21 cellular contexts compared by ENCODE assay signal in the genomic region with DNA sequence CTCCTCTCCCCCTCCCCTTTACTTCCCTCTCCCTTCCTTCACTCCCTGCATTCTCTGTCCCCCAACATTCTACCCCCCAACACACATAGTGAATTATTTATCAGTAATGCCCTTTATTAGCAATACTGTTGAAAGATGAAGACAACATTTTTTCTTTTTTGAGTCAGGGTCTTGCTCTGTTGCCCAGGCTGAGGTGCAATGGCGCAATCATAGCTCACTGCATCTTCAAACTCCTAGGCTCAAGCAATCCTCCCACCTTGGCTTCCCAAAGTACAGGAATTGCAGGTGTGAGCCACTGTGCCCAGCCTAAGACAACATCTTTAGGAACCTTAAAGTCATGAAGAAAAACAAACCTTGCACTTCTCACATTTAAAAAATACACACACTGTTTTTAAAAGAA.
DNase-seq lines count a peak whose midpoint lies in the region; ATAC-seq, FAIRE-seq and TF ChIP-seq lines count a peak whose summit lies in the region.
"Had no signal": no experiment of that assay in that cellular context is flagged by ENCODE, and none has a peak within 500 bp of the region (broad histone marks: within the 10 kb centered on the region; RNA-seq: fewer than 3 reads in every experiment).

No MANE protein-coding gene starts in this region.

- no peaks in the 10 kb centered on the region for H3K79me2 ChIP-seq in Karpas-422 (ENCODE audit: low read length)
- no peaks in the 10 kb centered on the region for H3K79me2 ChIP-seq in GM12878 (ENCODE audit: control insufficient read depth, insufficient read depth, low read length)
- peaks cover 58% of the 10 kb centered on the region for H3K79me2 ChIP-seq in neural progenitor cell (ENCODE audit: low read depth)

- no TSS peak for BruUV-seq in GM12878 (replicated peaks; lab: Mats Ljungman, UMichigan)

- H3K27me3 Mint-ChIP-seq in neural progenitor cell (ENCODE audit: insufficient read depth, low read depth): no peaks in the 10 kb centered on the region
- H3K27me3 Mint-ChIP-seq: CD4-positive, CD25-positive, alpha-beta regulatory T cell had no signal

- TF ChIP-seq EP300 in GM12878 (IDR thresholded peaks at IDR 0.05; ENCODE audit: borderline replicate concordance in 1 of 2, control insufficient read depth in 1 of 2, low read depth in 2 of 2, low read length in 2 of 2): no peak

- no peaks in the 10 kb centered on the region for H3F3A ChIP-seq in neural progenitor cell (ENCODE audit: low read depth)

- RAD21 ChIA-PET in GM12878 (lab: Charles Lee; ENCODE audit: unreplicated experiment): no interaction called here

- intact Hi-C loops in GM12878 (cut with micrococcal nuclease; ENCODE audit: unreplicated experiment): no loop called here

- TF ChIP-seq POLR2A in GM12878 (IDR thresholded peaks at IDR 0.05; ENCODE audit: low read depth, low read length): no peak

- H3K4me1 Mint-ChIP-seq in neural progenitor cell: no peaks in the 10 kb centered on the region
- H3K4me1 Mint-ChIP-seq: B cell; CD4-positive, CD25-positive, alpha-beta regulatory T cell had no signal

- no peaks in the 10 kb centered on the region for H4K20me1 ChIP-seq in Karpas-422 (ENCODE audit: insufficient read depth, low read depth, low read length)
- no peaks in the 10 kb centered on the region for H4K20me1 ChIP-seq in GM12878 (ENCODE audit: control insufficient read depth, insufficient read depth)
- no peaks in the 10 kb centered on the region for H4K20me1 ChIP-seq in neural progenitor cell (ENCODE audit: low read depth)
- H4K20me1 ChIP-seq: BLaER1 had no signal

- no peak overlapping the region for H3K27ac Mint-ChIP-seq in neural progenitor cell
- H3K27ac Mint-ChIP-seq: B cell; CD4-positive, CD25-positive, alpha-beta regulatory T cell; CD8-positive, alpha-beta T cell had no signal

- H3K4me3 ChIP-seq in Karpas-422 (ENCODE audit: low read length): no peak overlapping the region
- no peak overlapping the region for H3K4me3 ChIP-seq in GM12878
- H3K4me3 ChIP-seq in neural progenitor cell: no peak overlapping the region
- H3K4me3 ChIP-seq: BLaER1, GM23248 had no signal

- H3K4me2 ChIP-seq in Karpas-422 (ENCODE audit: low read depth, low read length, poor library complexity, severe bottlenecking) (no peak overlapping the region), GM12878 (ENCODE audit: control insufficient read depth, insufficient read depth) (no peak overlapping the region), neural progenitor cell (no peak overlapping the region)
- H3K4me2 ChIP-seq: BLaER1 had no signal

- CTCF ChIA-PET in GM12878 (lab: Yijun Ruan, JAX): interaction anchor here (1.0 kb wide), 1 partner anchor 10 kb away, joined by 3 read pairs; no protein-coding TSS in a partner anchor

- H3K27me3 ChIP-seq in Karpas-422 (ENCODE audit: low read length) (no peaks in the 10 kb centered on the region), GM12878 (replicated peaks in 1 of 2; ENCODE audit: control insufficient read depth in 2 of 2, insufficient read depth in 2 of 2, low read length in 1 of 2) (no peaks in the 10 kb centered on the region), neural progenitor cell (no peaks in the 10 kb centered on the region)
- H3K27me3 ChIP-seq: BLaER1 had no signal

- peaks cover 72% of the 10 kb centered on the region for H3K36me3 Mint-ChIP-seq in neural progenitor cell
- H3K36me3 Mint-ChIP-seq: CD4-positive, CD25-positive, alpha-beta regulatory T cell; CD8-positive, alpha-beta T cell had no signal

- H3K9ac ChIP-seq in Karpas-422 (ENCODE audit: low read length): no peak overlapping the region
- no peak overlapping the region for H3K9ac ChIP-seq in GM12878 (ENCODE audit: control insufficient read depth, insufficient read depth, low read length)
- H3K9ac ChIP-seq in neural progenitor cell: no peak overlapping the region
- H3K9ac ChIP-seq: BLaER1, GM23248 had no signal

- H3K9me3 ChIP-seq in Karpas-422 (ENCODE audit: low read length): no peaks in the 10 kb centered on the region
- no peaks in the 10 kb centered on the region; the same call in 2 of the 3 replicates for H3K9me3 ChIP-seq in GM12878 (replicated peaks; ENCODE audit: control insufficient read depth, insufficient read depth, low read length)
- no peaks in the 10 kb centered on the region for H3K9me3 ChIP-seq in neural progenitor cell (ENCODE audit: low read depth)
- H3K9me3 ChIP-seq: BLaER1, Caco-2 had no signal

- no peak for TF ChIP-seq RAD21 in GM12878 (IDR thresholded peaks at IDR 0.05; ENCODE audit: insufficient read depth, low read depth, low read length)

- in situ Hi-C loops in GM12878 (cut with MboI): no loop called here

- no peak overlapping the region for H3K27ac ChIP-seq in Karpas-422 (ENCODE audit: low read length)
- H3K27ac ChIP-seq in GM12878 (ENCODE audit: control insufficient read depth, insufficient read depth): no peak overlapping the region
- peak overlapping the region; percentile 17 for H3K27ac ChIP-seq in neural progenitor cell
- H3K27ac ChIP-seq: BLaER1, C4-2B, GM23248 had no signal

- TF ChIP-seq CTCF in GM12878 (IDR thresholded peaks at IDR 0.05 in 2 of 3, conservative IDR thresholded peaks at IDR 0.05 in 1 of 3; ENCODE audit: control insufficient read depth in 2 of 3, extremely low read depth in 1 of 3, insufficient read depth in 1 of 3, low read depth in 3 of 3, low read length in 3 of 3) (no peak), neural progenitor cell (IDR thresholded peaks at IDR 0.05) (no peak)

- H3K4me1 ChIP-seq in Karpas-422 (ENCODE audit: low read length) (no peaks in the 10 kb centered on the region), GM12878 (ENCODE audit: control insufficient read depth, insufficient read depth, low read length) (no peaks in the 10 kb centered on the region), neural progenitor cell (no peaks in the 10 kb centered on the region)
- H3K4me1 ChIP-seq: BLaER1, Caco-2 had no signal

- H3K4me3 Mint-ChIP-seq in neural progenitor cell: no peak overlapping the region
- H3K4me3 Mint-ChIP-seq: B cell; CD4-positive, CD25-positive, alpha-beta regulatory T cell; CD8-positive, alpha-beta T cell had no signal

- peaks cover 7% of the 10 kb centered on the region for H3K9me3 Mint-ChIP-seq in neural progenitor cell

- POLR2A ChIA-PET in GM12878 (lab: Charles Lee): interaction anchor here (1.3 kb wide), 1 partner anchor 10 kb away, joined by 3 read pairs; no protein-coding TSS in a partner anchor

- H2AFZ ChIP-seq in Karpas-422 (ENCODE audit: low read length) (no peak overlapping the region), GM12878 (ENCODE audit: control insufficient read depth, low read depth, low read length) (no peak overlapping the region), neural progenitor cell (replicated peaks) (no peak overlapping the region)
- H2AFZ ChIP-seq: GM23248 had no signal

- no peak for ATAC-seq in GM12878
- ATAC-seq in GM19452 (IDR thresholded peaks at IDR 0.05; ENCODE audit: unreplicated experiment): no peak
- ATAC-seq: CD8-positive, alpha-beta T cell had no signal

- DNase-seq in Karpas-422 (peak; percentile 25), GM12878 (ENCODE audit: low read depth, low spot score) (no peak), neural progenitor cell (ENCODE audit: low spot score) (no peak), H4 (ENCODE audit: low spot score) (no peak), A172 (ENCODE audit: low spot score) (no peak)
- DNase-seq: Caco-2; CD4-positive, CD25-positive, alpha-beta regulatory T cell; CD8-positive, alpha-beta T cell; DMS153; DND-41; GM23248; H7; HCEC 1CT had no signal

- H3K36me3 ChIP-seq in Karpas-422 (ENCODE audit: insufficient read depth, low read length) (no peaks in the 10 kb centered on the region), GM12878 (ENCODE audit: control insufficient read depth in 2 of 2, insufficient read depth in 2 of 2, low read length in 1 of 2) (no peaks in the 10 kb centered on the region), neural progenitor cell (peaks cover 46% of the 10 kb centered on the region)

- 33% methylated on average over 1 of the region's 1 CpG for WGBS in GM12878 (ENCODE audit: insufficient coverage, insufficient replicate concordance, low lambda C conversion rate, missing lambda C conversion rate)

- no peaks in the 10 kb centered on the region for H3K9me2 ChIP-seq in Karpas-422 (replicated peaks; ENCODE audit: insufficient read depth, low read length)

- peak; percentile 7 for FAIRE-seq in GM12878 (lab: Jason Lieb, UNC)
- FAIRE-seq: A204.1, G401.6, GM12891, GM18507 had no signal

- SMC1A ChIA-PET in GM12878 (lab: Charles Lee; ENCODE audit: uncharacterized antibody, unreplicated experiment): interaction anchor here (1.6 to 2.5 kb wide), 3 partner anchors 9 to 65 kb away, joined by 4 to 15 read pairs (median 7); no protein-coding TSS in a partner anchor

TF ChIP-seq in GM12878, 131 proteins besides CTCF, POLR2A, EP300 and RAD21 (continues in another document):
- TF ChIP-seq RAD51 (IDR thresholded peaks at IDR 0.05) (no peak), YBX1 (IDR thresholded peaks at IDR 0.05) (no peak), IRF3 (IDR thresholded peaks at IDR 0.05) (no peak)
- TF ChIP-seq, protein P1, sequence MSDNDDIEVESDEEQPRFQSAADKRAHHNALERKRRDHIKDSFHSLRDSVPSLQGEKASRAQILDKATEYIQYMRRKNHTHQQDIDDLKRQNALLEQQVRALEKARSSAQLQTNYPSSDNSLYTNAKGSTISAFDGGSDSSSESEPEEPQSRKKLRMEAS (IDR thresholded peaks at IDR 0.05; ENCODE audit: low read depth, low read length): no peak
- TF ChIP-seq, protein P2, sequence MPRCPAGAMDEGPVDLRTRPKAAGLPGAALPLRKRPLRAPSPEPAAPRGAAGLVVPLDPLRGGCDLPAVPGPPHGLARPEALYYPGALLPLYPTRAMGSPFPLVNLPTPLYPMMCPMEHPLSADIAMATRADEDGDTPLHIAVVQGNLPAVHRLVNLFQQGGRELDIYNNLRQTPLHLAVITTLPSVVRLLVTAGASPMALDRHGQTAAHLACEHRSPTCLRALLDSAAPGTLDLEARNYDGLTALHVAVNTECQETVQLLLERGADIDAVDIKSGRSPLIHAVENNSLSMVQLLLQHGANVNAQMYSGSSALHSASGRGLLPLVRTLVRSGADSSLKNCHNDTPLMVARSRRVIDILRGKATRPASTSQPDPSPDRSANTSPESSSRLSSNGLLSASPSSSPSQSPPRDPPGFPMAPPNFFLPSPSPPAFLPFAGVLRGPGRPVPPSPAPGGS (IDR thresholded peaks at IDR 0.05; ENCODE audit: borderline replicate concordance, insufficient read depth, low read depth, low read length, poor library complexity, severe bottlenecking): no peak
